ENCODE assay signal across 1 cellular context in the genomic region with DNA sequence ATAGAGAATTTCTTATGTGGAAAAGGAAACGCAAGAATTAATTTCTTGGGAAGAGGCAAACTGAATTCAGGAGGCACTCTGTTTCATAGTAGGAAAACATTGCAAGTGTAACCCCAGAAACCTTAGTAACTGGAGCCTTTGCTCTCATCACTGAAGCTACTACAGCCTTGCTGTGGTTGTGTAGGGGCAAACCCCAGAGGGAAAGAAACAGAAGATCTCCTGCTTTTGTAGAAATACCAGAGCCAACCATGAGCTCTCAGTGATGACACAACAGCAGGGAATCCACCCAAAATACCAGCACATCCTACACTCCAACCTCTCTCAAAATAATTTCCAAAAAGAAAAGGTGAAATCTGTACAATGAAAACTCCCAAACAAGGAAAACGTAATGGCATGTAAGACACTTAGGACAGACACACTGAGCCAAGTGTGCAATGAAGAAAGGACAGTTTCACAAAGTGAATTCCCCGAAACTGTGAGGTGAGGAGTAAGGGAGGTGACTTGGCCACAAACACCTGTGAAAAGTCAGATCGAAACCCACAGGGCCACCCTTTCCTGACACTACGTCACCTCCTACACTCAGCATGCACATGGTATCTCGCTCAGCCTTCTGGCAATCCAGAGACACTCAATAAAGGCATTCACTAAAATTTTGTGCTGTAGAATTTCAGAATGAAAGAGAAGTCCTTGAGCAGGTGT.
TF ChIP-seq lines count a peak whose summit lies in the region.

No MANE protein-coding gene starts in this region.

TF ChIP-seq in GM23338, 12 proteins besides CTCF, POLR2A, EP300 and RAD21 (continued from another document):
- TF ChIP-seq ZNF462 (CRISPR knock-in tag; IDR thresholded peaks at IDR 0.05) (no peak), EZH2 (IDR thresholded peaks at IDR 0.05; ENCODE audit: low read depth, unreplicated experiment) (no peak), CREB1 (CRISPR knock-in tag; IDR thresholded peaks at IDR 0.05; ENCODE audit: low read depth) (no peak), POLR2AphosphoS5 (IDR thresholded peaks at IDR 0.05; ENCODE audit: low read depth) (no peak), EZH2phosphoT487 (IDR thresholded peaks at IDR 0.05; ENCODE audit: unreplicated experiment) (no peak), ZNF331 (CRISPR knock-in tag; IDR thresholded peaks at IDR 0.05; ENCODE audit: low read depth) (no peak), ZNF114 (CRISPR knock-in tag; IDR thresholded peaks at IDR 0.05) (no peak), REST (IDR thresholded peaks at IDR 0.05; ENCODE audit: unreplicated experiment) (no peak), NANOG (IDR thresholded peaks at IDR 0.05; ENCODE audit: borderline replicate concordance) (no peak)
- TF ChIP-seq, protein P1, sequence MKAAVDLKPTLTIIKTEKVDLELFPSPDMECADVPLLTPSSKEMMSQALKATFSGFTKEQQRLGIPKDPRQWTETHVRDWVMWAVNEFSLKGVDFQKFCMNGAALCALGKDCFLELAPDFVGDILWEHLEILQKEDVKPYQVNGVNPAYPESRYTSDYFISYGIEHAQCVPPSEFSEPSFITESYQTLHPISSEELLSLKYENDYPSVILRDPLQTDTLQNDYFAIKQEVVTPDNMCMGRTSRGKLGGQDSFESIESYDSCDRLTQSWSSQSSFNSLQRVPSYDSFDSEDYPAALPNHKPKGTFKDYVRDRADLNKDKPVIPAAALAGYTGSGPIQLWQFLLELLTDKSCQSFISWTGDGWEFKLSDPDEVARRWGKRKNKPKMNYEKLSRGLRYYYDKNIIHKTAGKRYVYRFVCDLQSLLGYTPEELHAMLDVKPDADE (IDR thresholded peaks at IDR 0.05), result no peak
